In genomic region chr6:98844244-98845161, GRCh38 we compare ENCODE assay signal across 10 cellular contexts. TPM values are rescaled to one million over a fixed set of nuclear protein-coding genes. Genes with fewer than 3 reads are reported as not detected.
DNase-seq lines count a peak whose midpoint lies in the region; ATAC-seq and TF ChIP-seq lines count a peak whose summit lies in the region.
"Had no signal": no experiment of that assay in that cellular context is flagged by ENCODE, and none has a peak within 500 bp of the region (broad histone marks: within the 10 kb centered on the region; RNA-seq: fewer than 3 reads in every experiment).

No MANE protein-coding gene starts in this region.

- H3K4me3 ChIP-seq in SK-N-MC (peak overlapping the region; percentile 99), iPS-18a (ENCODE audit: low read length) (peak overlapping the region; percentile 60), mucosa of descending colon (no peak overlapping the region)

- H3K9me3 ChIP-seq in SK-N-MC (ENCODE audit: low read depth, low read length) (no peaks in the 10 kb centered on the region), iPS-18a (ENCODE audit: control insufficient read depth, low read depth, low read length) (no peaks in the 10 kb centered on the region), mucosa of descending colon (no peaks in the 10 kb centered on the region)
- H3K9me3 ChIP-seq: neutrophil had no signal

- peaks cover 8% of the 10 kb centered on the region for H3K4me1 Mint-ChIP-seq in activated CD8-positive, alpha-beta memory T cell treated with anti-CD3 and anti-CD28 coated beads, Interleukin-2, amount 10 ng/mL, durations not matched to agents 7 days and 5 days
- H3K4me1 Mint-ChIP-seq in stimulated activated naive CD8-positive, alpha-beta T cell treated with anti-CD3 and anti-CD28 coated beads, Interleukin-15, amount 100 ng/mL, for 72 hours = peaks cover 54% of the 10 kb centered on the region

- H3K9me3 Mint-ChIP-seq in activated CD8-positive, alpha-beta memory T cell treated with anti-CD3 and anti-CD28 coated beads, Interleukin-2, amount 10 ng/mL, durations not matched to agents 7 days and 5 days (ENCODE audit: low read depth) = no peaks in the 10 kb centered on the region
- H3K9me3 Mint-ChIP-seq in stimulated activated naive CD8-positive, alpha-beta T cell treated with anti-CD3 and anti-CD28 coated beads, Interleukin-15, amount 100 ng/mL, for 72 hours = no peaks in the 10 kb centered on the region

- peak overlapping the region; percentile 21 for H3K27ac Mint-ChIP-seq in activated CD8-positive, alpha-beta memory T cell treated with anti-CD3 and anti-CD28 coated beads, Interleukin-2, amount 10 ng/mL, durations not matched to agents 7 days and 5 days
- H3K27ac Mint-ChIP-seq in stimulated activated naive CD8-positive, alpha-beta T cell treated with anti-CD3 and anti-CD28 coated beads, Interleukin-15, amount 100 ng/mL, for 72 hours = no peak overlapping the region

- H3K36me3 Mint-ChIP-seq in activated CD8-positive, alpha-beta memory T cell treated with anti-CD3 and anti-CD28 coated beads, Interleukin-2, amount 10 ng/mL, durations not matched to agents 7 days and 5 days = no peaks in the 10 kb centered on the region

- intact Hi-C loops in mucosa of descending colon (cut with DNase I, micrococcal nuclease) = no loop called here

- no peak overlapping the region for H3K4me3 Mint-ChIP-seq in activated CD8-positive, alpha-beta memory T cell treated with anti-CD3 and anti-CD28 coated beads, Interleukin-2, amount 10 ng/mL, durations not matched to agents 7 days and 5 days
- H3K4me3 Mint-ChIP-seq in stimulated activated naive CD8-positive, alpha-beta T cell treated with anti-CD3 and anti-CD28 coated beads, Interleukin-15, amount 100 ng/mL, for 72 hours = peak overlapping the region; percentile 46 to 47

- H3K36me3 ChIP-seq in SK-N-MC (ENCODE audit: insufficient read depth, low read length) (peaks cover 71% of the 10 kb centered on the region), iPS-18a (ENCODE audit: control insufficient read depth, low read depth, low read length) (no peaks in the 10 kb centered on the region), mucosa of descending colon (ENCODE audit: low read depth) (no peaks in the 10 kb centered on the region)
- H3K36me3 ChIP-seq: neutrophil had no signal

- ATAC-seq in activated CD8-positive, alpha-beta memory T cell treated with anti-CD3 and anti-CD28 coated beads, Interleukin-2, amount 10 ng/mL, durations not matched to agents 7 days and 5 days = peak; percentile 36
- no peak for ATAC-seq in stimulated activated naive CD8-positive, alpha-beta T cell treated with anti-CD3 and anti-CD28 coated beads, Interleukin-15, amount 100 ng/mL, for 72 hours
- no peak for ATAC-seq in mucosa of descending colon

- H3K27ac ChIP-seq in SK-N-MC = peak overlapping the region; percentile 99
- H3K27ac ChIP-seq in iPS-18a (ENCODE audit: low read length) = no peak overlapping the region
- H3K27ac ChIP-seq: neutrophil had no signal

- H3K9ac ChIP-seq in SK-N-MC (ENCODE audit: insufficient read length) (peak overlapping the region; percentile 98), iPS-18a (ENCODE audit: low read length) (peak overlapping the region; percentile 3)

- peaks cover 72% of the 10 kb centered on the region for H3K27me3 ChIP-seq in iPS-18a (ENCODE audit: control insufficient read depth, insufficient read depth, low read length)

- TF ChIP-seq CTCF in mucosa of descending colon (IDR thresholded peaks at IDR 0.05) = no peak

- no peak for DNase-seq in activated CD8-positive, alpha-beta memory T cell treated with anti-CD3 and anti-CD28 coated beads, Interleukin-2, amount 10 ng/mL, durations not matched to agents 7 days and 5 days
- no peak for DNase-seq in activated CD8-positive, alpha-beta memory T cell treated with anti-CD3 and anti-CD28 coated beads for 24 hours
- DNase-seq in SK-N-MC (ENCODE audit: low read depth, low spot score) (no peak), NCI-H2081 (lab: John Stamatoyannopoulos, UW) (no peak), ureter (ENCODE audit: low spot score) (no peak), mucosa of descending colon (no peak)
- no peak for DNase-seq in stimulated activated naive CD8-positive, alpha-beta T cell treated with anti-CD3 and anti-CD28 coated beads, Interleukin-15, amount 100 ng/mL, for 72 hours
- DNase-seq: NCI-H510A had no signal

- H3K27me3 Mint-ChIP-seq in activated CD8-positive, alpha-beta memory T cell treated with anti-CD3 and anti-CD28 coated beads, Interleukin-2, amount 10 ng/mL, durations not matched to agents 7 days and 5 days = peaks cover 89% of the 10 kb centered on the region
- peaks cover 99% of the 10 kb centered on the region for H3K27me3 Mint-ChIP-seq in stimulated activated naive CD8-positive, alpha-beta T cell treated with anti-CD3 and anti-CD28 coated beads, Interleukin-15, amount 100 ng/mL, for 72 hours

- CTCF ChIA-PET in activated CD8-positive, alpha-beta memory T cell treated with anti-CD3 and anti-CD28 coated beads, Interleukin-2, amount 10 ng/mL, durations not matched to agents 7 days and 5 days (lab: Charles Lee) = interaction anchor here (1.3 to 2.0 kb wide), 2 partner anchors 23 to 1347 kb away, joined by 3 to 5 read pairs; no protein-coding TSS in a partner anchor

- H3K4me1 ChIP-seq in iPS-18a (ENCODE audit: control insufficient read depth, low read depth, low read length) = peaks cover 20% of the 10 kb centered on the region
- peaks cover 14% of the 10 kb centered on the region for H3K4me1 ChIP-seq in mucosa of descending colon (ENCODE audit: low read depth)

RNA-seq across cellular contexts. Expression of gene POU3F2, which starts 10.1 kb away (rescaled TPM):
- not detected for total RNA-seq in activated CD8-positive, alpha-beta memory T cell treated with anti-CD3 and anti-CD28 coated beads, Interleukin-2, amount 10 ng/mL, durations not matched to agents 7 days and 5 days
- total RNA-seq in ureter (not detected), mucosa of descending colon (not detected)
